In genomic region chr15:41952003-41952563, GRCh38 we compare ENCODE assay signal across 2 cellular contexts.
TF ChIP-seq lines count a peak whose summit lies in the region.

No MANE protein-coding gene starts in this region.

TF ChIP-seq in IMR-90, 13 proteins besides CTCF, POLR2A, EP300 and RAD21:
- TF ChIP-seq MXI1 (IDR thresholded peaks at IDR 0.05; ENCODE audit: borderline replicate concordance, low read depth, low read length) (no peak), MAZ (IDR thresholded peaks at IDR 0.05; ENCODE audit: borderline replicate concordance, low read depth, low read length) (no peak)

TF ChIP-seq in endothelial cell of umbilical vein, 7 proteins besides CTCF, POLR2A, EP300 and RAD21:
- TF ChIP-seq MAX (IDR thresholded peaks at IDR 0.05; ENCODE audit: insufficient read depth, insufficient read length) = no peak
- TF ChIP-seq FOS (IDR thresholded peaks at IDR 0.05; ENCODE audit: borderline replicate concordance, insufficient read depth, low read length) = no peak
- no peak for TF ChIP-seq JUN (IDR thresholded peaks at IDR 0.05; ENCODE audit: borderline replicate concordance, insufficient read depth, insufficient read length, low read depth)
- TF ChIP-seq EZH2 (IDR thresholded peaks at IDR 0.05; ENCODE audit: borderline replicate concordance, low read depth, low read length, severe bottlenecking) = no peak
- TF ChIP-seq POLR2AphosphoS5 (IDR thresholded peaks at IDR 0.05; ENCODE audit: insufficient read depth, low read depth, low read length) = no peak
- no peak for TF ChIP-seq GATA2 (IDR thresholded peaks at IDR 0.05; ENCODE audit: insufficient read depth, insufficient read length, low read depth, low read length)
- TF ChIP-seq MYC (IDR thresholded peaks at IDR 0.05; ENCODE audit: low read depth, low read length) = no peak
